In the genomic region with DNA sequence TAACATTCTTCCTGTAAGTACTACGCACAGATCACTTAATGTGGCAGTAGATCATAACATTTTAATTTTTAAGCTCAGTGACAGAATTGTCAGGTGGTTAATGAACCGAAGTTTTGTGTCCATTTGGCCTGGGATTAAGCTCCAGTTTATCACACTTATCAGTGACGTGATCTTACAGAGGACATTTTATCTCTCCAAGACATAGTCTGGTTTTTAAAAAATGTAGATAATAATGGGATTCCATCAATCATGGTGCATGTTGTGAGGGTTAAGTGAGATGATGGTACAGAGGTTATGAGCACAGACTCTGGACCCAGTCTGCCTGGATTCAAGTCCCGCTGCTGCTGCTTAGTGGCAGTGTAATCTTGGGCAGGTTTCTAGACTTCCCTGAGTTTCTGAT, we compare ENCODE assay signal across 19 cellular contexts.
DNase-seq lines count a peak whose midpoint lies in the region; ATAC-seq, FAIRE-seq and TF ChIP-seq lines count a peak whose summit lies in the region.
"Had no signal": no experiment of that assay in that cellular context is flagged by ENCODE, and none has a peak within 500 bp of the region (broad histone marks: within the 10 kb centered on the region; RNA-seq: fewer than 3 reads in every experiment).

No MANE protein-coding gene starts in this region.

- peak overlapping the region; percentile 75 for H3K27ac Mint-ChIP-seq in mesothelial cell of epicardium
- H3K27ac Mint-ChIP-seq in CD8-positive, alpha-beta memory T cell = no peak overlapping the region
- H3K27ac Mint-ChIP-seq: CD4-positive, alpha-beta T cell; HFFc6 had no signal

- H3K4me2 ChIP-seq in HCT116 (ENCODE audit: low read length) = no peak overlapping the region
- no peak overlapping the region for H3K4me2 ChIP-seq in K562 (ENCODE audit: insufficient read depth, low read length)

- RAD21 ChIA-PET in HCT116 (lab: Charles Lee; ENCODE audit: low non-redundant PET in 1 of 2, low total read pairs in 2 of 2, uncharacterized antibody in 2 of 2, unreplicated experiment in 2 of 2) = no interaction called here

- no peak for TF ChIP-seq CTCF in HCT116 (IDR thresholded peaks at IDR 0.05 in 2 of 3, conservative IDR thresholded peaks at IDR 0.05 in 1 of 3; ENCODE audit: borderline replicate concordance in 1 of 3, insufficient read depth in 1 of 3, low read depth in 2 of 3, low read length in 2 of 3)
- TF ChIP-seq CTCF in K562 (IDR thresholded peaks at IDR 0.05 in 2 of 3, conservative IDR thresholded peaks at IDR 0.05 in 1 of 3; ENCODE audit: insufficient read depth in 2 of 3, low read depth in 1 of 3, low read length in 3 of 3) = no peak
- no peak for TF ChIP-seq CTCF in mesothelial cell of epicardium (IDR thresholded peaks at IDR 0.05; ENCODE audit: unreplicated experiment)

- H3K27ac ChIP-seq in HCT116 (ENCODE audit: low read depth, low read length) = no peak overlapping the region
- no peak overlapping the region for H3K27ac ChIP-seq in K562 (ENCODE audit: extremely low read depth, low read depth, low read length)
- no peak overlapping the region for H3K27ac ChIP-seq in CD8-positive, alpha-beta memory T cell (ENCODE audit: low read depth, low read length)
- H3K27ac ChIP-seq: C4-2B, GM23248 had no signal

- POLR2A ChIA-PET in HCT116 (lab: Charles Lee) = no interaction called here
- POLR2A ChIA-PET in K562 (lab: Yijun Ruan, JAX) = no interaction called here
- POLR2A ChIA-PET in CD8-positive, alpha-beta memory T cell (lab: Charles Lee) = no interaction called here

- no peak for TF ChIP-seq RAD21 in HCT116 (IDR thresholded peaks at IDR 0.05; ENCODE audit: low read depth)
- TF ChIP-seq RAD21 in K562 (CRISPR knock-in tag; conservative IDR thresholded peaks at IDR 0.05 in 1 of 2, IDR thresholded peaks at IDR 0.05 in 1 of 2) = no peak

- no peak for TF ChIP-seq EP300 in K562 (IDR thresholded peaks at IDR 0.05; ENCODE audit: low read length)

- peak; percentile 55 for FAIRE-seq in RCC 7860 (lab: Jason Lieb, UNC)
- FAIRE-seq in K562 (lab: Jason Lieb, UNC) = no peak
- FAIRE-seq: A204.1, HTR-8/SVneo had no signal

- H4K20me1 ChIP-seq in HCT116 (ENCODE audit: insufficient read depth) = no peaks in the 10 kb centered on the region
- no peaks in the 10 kb centered on the region for H4K20me1 ChIP-seq in K562 (replicated peaks; ENCODE audit: control insufficient read depth, insufficient read depth, low read length)

- no peaks in the 10 kb centered on the region for H3K9me1 ChIP-seq in K562 (ENCODE audit: control insufficient read depth, insufficient read depth, low read length)

- in situ Hi-C loops in K562 (cut with MboI) = no loop called here

- H3K36me3 Mint-ChIP-seq in mesothelial cell of epicardium = no peaks in the 10 kb centered on the region
- no peaks in the 10 kb centered on the region for H3K36me3 Mint-ChIP-seq in CD8-positive, alpha-beta memory T cell

- no peak for ATAC-seq in HCT116
- ATAC-seq in K562 = no peak
- no peak for ATAC-seq in HG03196 (IDR thresholded peaks at IDR 0.05; ENCODE audit: unreplicated experiment)

- H3K4me1 ChIP-seq in HCT116 (ENCODE audit: control insufficient read depth in 1 of 2, insufficient read depth in 2 of 2, low read length in 2 of 2) (peaks cover 10 to 19% of the 10 kb centered on the region in 2 experiments; a peak in 3 of 4 replicates), K562 (replicated peaks in 1 of 2; ENCODE audit: control insufficient read depth in 2 of 2, insufficient read depth in 2 of 2, low read length in 2 of 2) (no peaks in the 10 kb centered on the region)
- H3K4me1 ChIP-seq in CD8-positive, alpha-beta memory T cell (ENCODE audit: insufficient read depth, low read length) = no peaks in the 10 kb centered on the region
- H3K4me1 ChIP-seq: HAP-1 had no signal

- no peak for TF ChIP-seq POLR2A in HCT116 (IDR thresholded peaks at IDR 0.05; ENCODE audit: borderline replicate concordance, extremely low read depth, insufficient read depth, insufficient read length)
- no peak for TF ChIP-seq POLR2A in K562 (conservative IDR thresholded peaks at IDR 0.05)

- H3K79me2 ChIP-seq in HCT116 (ENCODE audit: insufficient read depth, low read length) (no peaks in the 10 kb centered on the region), K562 (ENCODE audit: control insufficient read depth, insufficient read depth, low read length) (no peaks in the 10 kb centered on the region)

- WGBS in K562 (ENCODE audit: insufficient coverage, low coverage, missing lambda C conversion rate) = 0% methylated on average over 4 of the region's 4 CpGs

- BruUV-seq in HCT116 (replicated peaks; lab: Mats Ljungman, UMichigan) (no TSS peak), K562 (replicated peaks; lab: Mats Ljungman, UMichigan) (no TSS peak)

- no peaks in the 10 kb centered on the region for H3K27me3 Mint-ChIP-seq in mesothelial cell of epicardium (ENCODE audit: low read depth)
- peaks cover 3 to 8% of the 10 kb centered on the region in 2 donors for H3K27me3 Mint-ChIP-seq in CD8-positive, alpha-beta memory T cell
- H3K27me3 Mint-ChIP-seq: CD4-positive, alpha-beta T cell had no signal

- H3K36me3 ChIP-seq in HCT116 (ENCODE audit: control insufficient read depth in 1 of 2, insufficient read depth in 2 of 2, low read length in 2 of 2) (no peaks in the 10 kb centered on the region), K562 (ENCODE audit: control insufficient read depth, insufficient read depth, low read length) (no peaks in the 10 kb centered on the region)
- no peaks in the 10 kb centered on the region for H3K36me3 ChIP-seq in CD8-positive, alpha-beta memory T cell (ENCODE audit: insufficient read depth, low read length)
- H3K36me3 ChIP-seq: HAP-1 had no signal

- no peaks in the 10 kb centered on the region for H3K9me2 ChIP-seq in HCT116 (ENCODE audit: insufficient read depth)

- CTCF ChIA-PET in HCT116 (lab: Charles Lee) (no interaction called here), K562 (lab: Yijun Ruan, JAX; ENCODE audit: low intra/inter-chr PET ratio) (no interaction called here)
- CTCF ChIA-PET in CD8-positive, alpha-beta memory T cell (lab: Charles Lee) = no interaction called here

- no peak for DNase-seq in HCT116 (ENCODE audit: low read depth, low spot score)
- no peak for DNase-seq in RCC 7860 (ENCODE audit: low spot score)
- no peak for DNase-seq in K562 (ENCODE audit: extremely low read depth in 1 of 4, low spot score in 3 of 4)
- no peak for DNase-seq in mesothelial cell of epicardium (ENCODE audit: low spot score in 2 of 2, unreplicated experiment in 2 of 2)
- no peak for DNase-seq in activated CD8-positive, alpha-beta memory T cell treated with anti-CD3 and anti-CD28 coated beads, Interleukin-2, amount 50 U/mL, for 48 hours
- no peak for DNase-seq in NCI-H1436 treated with DMSO at 0.1 percent for 48 hours (lab: John Stamatoyannopoulos, UW)
- DNase-seq in CD8-positive, alpha-beta memory T cell = no peak
- DNase-seq: AML-193; Calu3; CD4-positive, alpha-beta T cell; DMS79 treated with DMSO at 0.1 percent for 48 hours; GF-D8; GM23248; HFFc6 had no signal

- H3K9ac ChIP-seq in HCT116 (ENCODE audit: low read length) = no peak overlapping the region
- H3K9ac ChIP-seq in K562 (ENCODE audit: insufficient read depth in 1 of 2, low read depth in 2 of 2, low read length in 2 of 2) = no peak overlapping the region
- H3K9ac ChIP-seq: GM23248 had no signal

- peaks cover 27% of the 10 kb centered on the region for H3K4me1 Mint-ChIP-seq in mesothelial cell of epicardium
- H3K4me1 Mint-ChIP-seq in CD8-positive, alpha-beta memory T cell = no peaks in the 10 kb centered on the region

- H2AFZ ChIP-seq in HCT116 (ENCODE audit: low read depth, low read length, poor library complexity, severe bottlenecking) (peak overlapping the region; percentile 65), K562 (ENCODE audit: low read depth, low read length) (no peak overlapping the region)
- H2AFZ ChIP-seq: GM23248 had no signal

- H3K4me3 Mint-ChIP-seq in mesothelial cell of epicardium = no peak overlapping the region
- no peak overlapping the region for H3K4me3 Mint-ChIP-seq in CD8-positive, alpha-beta memory T cell
- H3K4me3 Mint-ChIP-seq: CD4-positive, alpha-beta T cell; HFFc6 had no signal

- H3K27me3 ChIP-seq in HCT116 (ENCODE audit: insufficient read depth, low read length) = no peaks in the 10 kb centered on the region
- H3K27me3 ChIP-seq in K562 (ENCODE audit: control insufficient read depth in 2 of 2, insufficient read depth in 2 of 2, low read length in 2 of 2) = no peaks in the 10 kb centered on the region
- H3K27me3 ChIP-seq in CD8-positive, alpha-beta memory T cell (ENCODE audit: insufficient read depth, low read length, poor library complexity, severe bottlenecking) = no peaks in the 10 kb centered on the region

- intact Hi-C loops in HCT116 (cut with micrococcal nuclease) (no loop called here), K562 (cut with micrococcal nuclease) (no loop called here)

- peaks cover 4% of the 10 kb centered on the region for H3K9me3 Mint-ChIP-seq in mesothelial cell of epicardium
- no peaks in the 10 kb centered on the region for H3K9me3 Mint-ChIP-seq in CD8-positive, alpha-beta memory T cell
- H3K9me3 Mint-ChIP-seq: CD4-positive, alpha-beta T cell; HFFc6 had no signal

- H3K9me3 ChIP-seq in HCT116 (ENCODE audit: control insufficient read depth in 1 of 2, insufficient read depth in 1 of 2, low read depth in 1 of 2, low read length in 2 of 2) (no peaks in the 10 kb centered on the region), K562 (replicated peaks; ENCODE audit: control insufficient read depth, insufficient read depth, low read depth, low read length) (no peaks in the 10 kb centered on the region)
- no peaks in the 10 kb centered on the region for H3K9me3 ChIP-seq in CD8-positive, alpha-beta memory T cell (ENCODE audit: low read length)
- H3K9me3 ChIP-seq: HAP-1 had no signal

- H3K4me3 ChIP-seq in HCT116 (replicated peaks in 1 of 2; ENCODE audit: low read depth in 1 of 2, low read length in 2 of 2) (no peak overlapping the region), K562 (no peak overlapping the region)
- H3K4me3 ChIP-seq in CD8-positive, alpha-beta memory T cell (ENCODE audit: low read length) = no peak overlapping the region
- H3K4me3 ChIP-seq: GM23248, HAP-1 had no signal

TF ChIP-seq in HCT116, 20 proteins besides CTCF, POLR2A, EP300 and RAD21 (continues in another document):
- TF ChIP-seq ZNF274 (IDR thresholded peaks at IDR 0.05; ENCODE audit: low read depth, low read length) = no peak
- no peak for TF ChIP-seq YY1 (IDR thresholded peaks at IDR 0.05; ENCODE audit: extremely low read depth, insufficient replicate concordance, low read depth, low read length)
- TF ChIP-seq ELF1 (IDR thresholded peaks at IDR 0.05; ENCODE audit: borderline replicate concordance, low read depth) = no peak
- TF ChIP-seq EZH2phosphoT487 (IDR thresholded peaks at IDR 0.05; ENCODE audit: borderline replicate concordance) = no peak
- TF ChIP-seq ZFX (IDR thresholded peaks at IDR 0.05) = no peak
- TF ChIP-seq EZH2 (IDR thresholded peaks at IDR 0.05) = no peak
